In genomic region chr17:17500999-17501605, GRCh38 we compare ENCODE assay signal across 2 cellular contexts.
A peak's percentile ranks its signal among the peaks of the same experiment; 100 is the strongest.
TF ChIP-seq lines count a peak whose summit lies in the region.

No MANE protein-coding gene starts in this region.

TF ChIP-seq in HEK293, 187 proteins besides CTCF, POLR2A, EP300 and RAD21:
- no peak for TF ChIP-seq ZNF132 (tag by site-specific recombination; IDR thresholded peaks at IDR 0.05; ENCODE audit: borderline replicate concordance)
- TF ChIP-seq PRDM10 (tag by site-specific recombination; IDR thresholded peaks at IDR 0.05): 0 out of 2 replicates have a peak, but pooled peaks have one; percentile 18
- TF ChIP-seq ZNF24 (tag by site-specific recombination; IDR thresholded peaks at IDR 0.05): no peak
- no peak for TF ChIP-seq ZNF792 (tag by site-specific recombination; IDR thresholded peaks at IDR 0.05)
- TF ChIP-seq ZNF26 (tag by site-specific recombination; IDR thresholded peaks at IDR 0.05): no peak
TF ChIP-seq in HEK293: peak in this region for 1.

TF ChIP-seq in K562, 482 proteins besides CTCF, POLR2A, EP300 and RAD21:
- TF ChIP-seq SMAD3 (CRISPR knock-in tag; conservative IDR thresholded peaks at IDR 0.05) (no peak), KLF6 (CRISPR knock-in tag; IDR thresholded peaks at IDR 0.05; ENCODE audit: borderline replicate concordance) (no peak), POLR3G (IDR thresholded peaks at IDR 0.05; ENCODE audit: extremely low read depth, insufficient read length, insufficient replicate concordance) (no peak), PML (IDR thresholded peaks at IDR 0.05; ENCODE audit: low read length) (no peak), NR2C1 (IDR thresholded peaks at IDR 0.05) (no peak), NR2C1 (tag; IDR thresholded peaks at IDR 0.05) (no peak), ILF3 (IDR thresholded peaks at IDR 0.05; ENCODE audit: borderline replicate concordance) (no peak), ZNF253 (CRISPR knock-in tag; conservative IDR thresholded peaks at IDR 0.05) (no peak), CHCHD3 (CRISPR knock-in tag; IDR thresholded peaks at IDR 0.05) (no peak), FOS (IDR thresholded peaks at IDR 0.05; ENCODE audit: extremely low read depth, insufficient read length) (no peak), SAFB2 (IDR thresholded peaks at IDR 0.05; ENCODE audit: borderline replicate concordance, low read depth, low read length, severe bottlenecking) (no peak), BACH1 (tag; IDR thresholded peaks at IDR 0.05) (no peak), ZFP1 (CRISPR knock-in tag; IDR thresholded peaks at IDR 0.05) (no peak), ZNF785 (CRISPR knock-in tag; IDR thresholded peaks at IDR 0.05) (no peak), ZNF224 (CRISPR knock-in tag; IDR thresholded peaks at IDR 0.05) (no peak), CC2D1A (IDR thresholded peaks at IDR 0.05) (no peak), HINFP (tag; conservative IDR thresholded peaks at IDR 0.05; ENCODE audit: low read depth) (no peak), SFPQ (IDR thresholded peaks at IDR 0.05; ENCODE audit: low read depth, low read length) (no peak), ZBTB7A (IDR thresholded peaks at IDR 0.05; ENCODE audit: borderline replicate concordance, control insufficient read depth, low read depth, low read length) (no peak)
